In the genomic region with DNA sequence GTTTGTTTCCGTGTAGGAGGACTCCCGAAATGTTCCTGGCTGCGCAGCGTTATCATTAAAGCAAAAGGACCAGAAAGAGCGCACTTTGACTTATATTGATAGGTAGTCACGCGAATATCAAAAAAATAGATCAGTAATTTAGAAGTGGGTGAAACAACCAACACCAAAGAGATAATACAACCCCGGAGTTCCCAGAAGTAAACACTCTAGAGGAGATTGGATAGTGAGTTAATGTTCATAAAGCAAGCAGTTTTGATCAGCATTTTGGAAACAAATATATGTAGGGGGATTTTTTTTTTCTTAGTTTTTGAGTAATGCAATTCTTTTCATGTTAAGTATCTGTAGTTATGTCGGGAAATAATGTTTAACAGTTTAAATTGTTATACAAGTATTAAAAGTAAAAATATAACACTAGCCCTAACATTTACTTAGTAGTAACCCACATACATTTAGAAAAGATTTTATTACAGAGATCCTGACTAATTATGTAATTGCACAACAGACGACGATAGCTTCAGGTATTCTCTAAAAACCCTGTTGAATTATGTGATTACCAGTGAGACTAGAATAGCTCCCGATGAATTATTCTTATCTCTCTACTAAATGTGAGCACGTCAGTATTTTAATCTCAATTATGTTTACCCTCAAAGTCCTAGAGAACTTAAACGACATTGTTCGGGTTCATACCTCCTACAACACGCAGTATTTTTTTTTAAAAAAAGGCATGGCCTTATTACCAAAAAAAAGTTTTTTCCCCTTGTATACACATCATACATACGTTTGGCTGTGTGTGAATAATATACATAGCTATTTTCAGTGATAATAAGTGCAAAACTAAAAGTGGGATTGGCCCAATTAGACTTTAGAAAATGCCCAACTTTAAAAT, we compare ENCODE assay signal across 8 cellular contexts. TPM values are rescaled to one million over a fixed set of nuclear protein-coding genes. Genes with fewer than 3 reads are reported as not detected.
A peak's percentile ranks its signal among the peaks of the same experiment; 100 is the strongest.
DNase-seq lines count a peak whose midpoint lies in the region; ATAC-seq and TF ChIP-seq lines count a peak whose summit lies in the region.

No MANE protein-coding gene starts in this region.

- peaks cover 2% of the 10 kb centered on the region for H3K9me3 Mint-ChIP-seq in activated T-cell treated with anti-CD3 and anti-CD28 coated beads, Interleukin-2, amount 50 U/mL, for 24 hours

- WGBS in mammary epithelial cell (ENCODE audit: low coverage, missing lambda C conversion rate), result 3% methylated on average over 17 of the region's 17 CpGs
- 11% methylated on average over 17 of the region's 17 CpGs for WGBS in urinary bladder

- H3K9me3 ChIP-seq in mammary epithelial cell (replicated peaks; ENCODE audit: insufficient read depth, low read length) (no peaks in the 10 kb centered on the region), lower lobe of right lung (no peaks in the 10 kb centered on the region)

- peak overlapping the region; percentile 55 to 70 (median 63) for H3K4me3 ChIP-seq in mammary epithelial cell (replicated peaks in 1 of 3; ENCODE audit: insufficient read depth in 1 of 3, low read depth in 2 of 3, low read length in 3 of 3)
- peak overlapping the region; percentile 65 for H3K4me3 ChIP-seq in lower lobe of right lung
- peak overlapping the region; percentile 61 for H3K4me3 ChIP-seq in urinary bladder (ENCODE audit: low read depth, low read length)

- ATAC-seq in lower lobe of right lung, result peak; percentile 23 to 39

- H3K36me3 ChIP-seq in mammary epithelial cell (ENCODE audit: insufficient read depth, low read length) (no peaks in the 10 kb centered on the region), lower lobe of right lung (no peaks in the 10 kb centered on the region), urinary bladder (ENCODE audit: insufficient read depth) (no peaks in the 10 kb centered on the region)

- H3K9ac ChIP-seq in mammary epithelial cell (ENCODE audit: insufficient read depth, low read length), result peak overlapping the region; percentile 82

- peak overlapping the region; percentile 73 for H3K4me3 Mint-ChIP-seq in activated T-cell treated with anti-CD3 and anti-CD28 coated beads, Interleukin-2, amount 50 U/mL, for 24 hours

- no peaks in the 10 kb centered on the region for H3K36me3 Mint-ChIP-seq in activated T-cell treated with anti-CD3 and anti-CD28 coated beads, Interleukin-2, amount 50 U/mL, for 24 hours (ENCODE audit: low read depth)

- TSS peak; percentile 78 for BruUV-seq in mammary epithelial cell (replicated peaks; lab: Mats Ljungman, UMichigan)

- H3K27me3 ChIP-seq in mammary epithelial cell (ENCODE audit: insufficient read depth, low read length) (no peaks in the 10 kb centered on the region), lower lobe of right lung (ENCODE audit: low read depth) (no peaks in the 10 kb centered on the region)

- intact Hi-C loops in mammary epithelial cell (cut with micrococcal nuclease), result loop anchor here (2.0 kb wide), 1 partner anchor 77 kb away; no protein-coding TSS in a partner anchor
- intact Hi-C loops in lower lobe of right lung (cut with DNase I), result no loop called here

- H2AFZ ChIP-seq in mammary epithelial cell (ENCODE audit: low read depth, low read length), result peak overlapping the region; percentile 79

- H3K79me2 ChIP-seq in mammary epithelial cell (ENCODE audit: insufficient read depth, low read length), result peaks cover 12% of the 10 kb centered on the region

- H3K4me2 ChIP-seq in mammary epithelial cell (ENCODE audit: insufficient read depth, low read depth, low read length), result peak overlapping the region; percentile 93

- H3K27me3 Mint-ChIP-seq in activated T-cell treated with anti-CD3 and anti-CD28 coated beads, Interleukin-2, amount 50 U/mL, for 24 hours, result peaks cover 63% of the 10 kb centered on the region

- dilution Hi-C loops in mammary epithelial cell (cut with HindIII; ENCODE audit: low sequenced_read_pairs), result loop anchor here (25.0 kb wide), 1 partner anchor 111 kb away; no protein-coding TSS in a partner anchor

- CTCF ChIA-PET in mammary epithelial cell (lab: Charles Lee; ENCODE audit: low non-redundant PET), result no interaction called here

- peak overlapping the region; percentile 24 for H3K27ac Mint-ChIP-seq in activated T-cell treated with anti-CD3 and anti-CD28 coated beads, Interleukin-2, amount 50 U/mL, for 24 hours

- no peak for DNase-seq in activated T-cell treated with anti-CD3 and anti-CD28 coated beads, Interleukin-2, amount 50 U/mL, for 24 hours
- DNase-seq in activated T-cell treated with anti-CD3 and anti-CD28 coated beads for 4 hours, result no peak
- DNase-seq in NCI-H1694 treated with DMSO at 0.1 percent for 48 hours (lab: John Stamatoyannopoulos, UW), result peak; percentile 73
- DNase-seq in mammary epithelial cell, result peak; percentile 60
- no peak for DNase-seq in lower lobe of right lung
- DNase-seq in NCI-H524 treated with DMSO at 0.1 percent for 48 hours (lab: John Stamatoyannopoulos, UW), result no peak
- no peak for DNase-seq in midbrain (lab: John Stamatoyannopoulos, UW)

- H3K27ac ChIP-seq in mammary epithelial cell (ENCODE audit: insufficient read depth, low read depth, low read length) (peak overlapping the region; percentile 83), lower lobe of right lung (peak overlapping the region; percentile 93), urinary bladder (ENCODE audit: low read depth) (peak overlapping the region; percentile 98)

- H3K4me1 ChIP-seq in mammary epithelial cell (ENCODE audit: insufficient read depth, low read length) (peaks cover 44% of the 10 kb centered on the region), lower lobe of right lung (peaks cover 25% of the 10 kb centered on the region), urinary bladder (ENCODE audit: insufficient read depth) (no peaks in the 10 kb centered on the region)

- H4K20me1 ChIP-seq in mammary epithelial cell (ENCODE audit: insufficient read depth, low read length), result no peaks in the 10 kb centered on the region

- in situ Hi-C loops in mammary epithelial cell (cut with MboI; ENCODE audit: low sequenced_read_pairs in 2 of 2), result no loop called here

- peaks cover 34% of the 10 kb centered on the region for H3K4me1 Mint-ChIP-seq in activated T-cell treated with anti-CD3 and anti-CD28 coated beads, Interleukin-2, amount 50 U/mL, for 24 hours (ENCODE audit: low read depth)

- TF ChIP-seq CTCF in mammary epithelial cell (conservative IDR thresholded peaks at IDR 0.05 in 1 of 2, IDR thresholded peaks at IDR 0.05 in 1 of 2; ENCODE audit: extremely low read depth in 1 of 2, insufficient read depth in 1 of 2, low read depth in 1 of 2, low read length in 2 of 2), result no peak
- TF ChIP-seq CTCF in lower lobe of right lung (IDR thresholded peaks at IDR 0.05), result no peak

RNA-seq across cellular contexts. Expression of a gene that starts 9.4 kb away (rescaled TPM):
- total RNA-seq in mammary epithelial cell (10 to 100 TPM; 64.3 to 96.9 TPM), lower lobe of right lung (97.7 TPM), urinary bladder (217 TPM)
- polyA plus RNA-seq in mammary epithelial cell (37.4 TPM), urinary bladder (20.8 TPM)
- polyA minus RNA-seq in mammary epithelial cell, result 360 TPM

Comparison
In these comparisons a context has a peak if more than half of its experiments do, and no peak if none do; other contexts are left out.
1. DNase-seq: peak in NCI-H1694 treated with DMSO at 0.1 percent for 48 hours (single experiment) and mammary epithelial cell (single experiment); none in activated T-cell treated with anti-CD3 and anti-CD28 coated beads, Interleukin-2, amount 50 U/mL, for 24 hours (single experiment), activated T-cell treated with anti-CD3 and anti-CD28 coated beads for 4 hours (single experiment), lower lobe of right lung (single experiment), NCI-H524 treated with DMSO at 0.1 percent for 48 hours (single experiment) and midbrain (single experiment).
2. Peak in every context shown above with its lines, with median percentiles within 50 percentile points of each other: H3K27ac ChIP-seq and H3K4me3 ChIP-seq.